Comparison of ENCODE assay signal across 36 cellular contexts in the genomic region with DNA sequence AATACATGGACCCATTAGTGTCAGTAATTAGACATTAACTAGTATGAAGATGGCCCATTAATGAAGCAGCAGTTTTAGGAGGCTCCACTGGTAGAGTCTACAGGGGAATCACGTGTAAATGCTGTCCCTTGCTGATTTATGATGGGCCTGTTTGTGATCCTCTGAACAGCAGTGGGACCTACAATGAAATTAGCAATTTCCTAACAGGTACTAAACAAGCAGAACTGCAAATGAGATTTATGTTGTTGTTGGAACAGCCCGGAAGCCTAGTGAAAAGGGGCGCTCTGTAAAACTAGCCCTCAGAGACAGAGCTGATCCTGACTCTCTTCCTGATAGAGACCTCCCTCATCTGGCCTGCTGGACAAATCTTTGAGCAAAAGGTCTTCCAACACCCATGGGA. TPM values are rescaled to one million over a fixed set of nuclear protein-coding genes. Genes with fewer than 3 reads are reported as not detected.
"Had no signal": no experiment of that assay in that cellular context is flagged by ENCODE, and none has a peak within 500 bp of the region (broad histone marks: within the 10 kb centered on the region; RNA-seq: fewer than 3 reads in every experiment).

No MANE protein-coding gene starts in this region.

- H3K4me3 ChIP-seq: MG63 had no signal

- H3K36me3 ChIP-seq: MG63 had no signal

- H3K9me3 ChIP-seq: MG63 had no signal

- DNase-seq: Karpas-422, Kasumi-1, MG63, MM.1S, MV-4-11, NCI-H1048, NCI-H1092, NCI-H1092 treated with DMSO at 0.1 percent for 48 hours, NCI-H1105, NCI-H1105 treated with DMSO at 0.1 percent for 48 hours, NCI-H1417, NCI-H1417 treated with DMSO at 0.1 percent for 48 hours, NCI-H1436, NCI-H1436 treated with DMSO at 0.1 percent for 48 hours, NCI-H146, NCI-H1694, NCI-H1694 treated with DMSO at 0.1 percent for 48 hours, NCI-H187, NCI-H187 treated with DMSO at 0.1 percent for 48 hours, NCI-H1930, NCI-H2029, NCI-H2029 treated with DMSO at 0.1 percent for 48 hours, NCI-H2081, NCI-H2081 treated with DMSO at 0.1 percent for 48 hours, NCI-H2107, NCI-H2171, NCI-H2171 treated with DMSO at 0.1 percent for 48 hours, NCI-H2227 treated with DMSO at 0.1 percent for 48 hours, NCI-H226, NCI-H345, NCI-H446, NCI-H446 treated with DMSO at 0.1 percent for 48 hours, NCI-H510A, NCI-H510A treated with DMSO at 0.1 percent for 48 hours had no signal

RNA-seq across cellular contexts. Expression of a gene that starts 54.9 kb away (rescaled TPM):
- total RNA-seq: LHCN-M2, M059J had no signal
